Comparison of ENCODE assay signal across 9 cellular contexts in genomic region chr6:11231108-11231463, GRCh38. TPM values are rescaled to one million over a fixed set of nuclear protein-coding genes. Genes with fewer than 3 reads are reported as not detected.
DNase-seq lines count a peak whose midpoint lies in the region; ATAC-seq and TF ChIP-seq lines count a peak whose summit lies in the region.
"Had no signal": no experiment of that assay in that cellular context is flagged by ENCODE, and none has a peak within 500 bp of the region (broad histone marks: within the 10 kb centered on the region; RNA-seq: fewer than 3 reads in every experiment).

No MANE protein-coding gene starts in this region.

- H3K4me3 ChIP-seq in mesodermal cell (ENCODE audit: extremely low read depth, insufficient read depth, low read length, poor library complexity, severe bottlenecking) = peak overlapping the region; percentile 70

- no peaks in the 10 kb centered on the region for H3K27me3 Mint-ChIP-seq in activated naive CD4-positive, alpha-beta T cell treated with anti-CD3 and anti-CD28 coated beads, Interleukin-2, amount 10 ng/mL, durations not matched to agents 7 days and 5 days
- no peaks in the 10 kb centered on the region for H3K27me3 Mint-ChIP-seq in MCF 10A (ENCODE audit: insufficient read depth, unreplicated experiment)
- H3K27me3 Mint-ChIP-seq in type B pancreatic cell = no peaks in the 10 kb centered on the region

- WGBS in mesodermal cell (ENCODE audit: insufficient coverage in 2 of 2), 2 experiments = no CpG with 5 or more reads among the region's 1 CpG

- no peak for DNase-seq in activated naive CD4-positive, alpha-beta T cell treated with anti-CD3 and anti-CD28 coated beads, Interleukin-2, amount 10 ng/mL, durations not matched to agents 7 days and 5 days
- no peak for DNase-seq in activated naive CD4-positive, alpha-beta T cell treated with anti-CD3 and anti-CD28 coated beads, Interleukin-2, amount 50 U/mL, for 72 hours (ENCODE audit: low spot score in 2 of 2)
- DNase-seq in MCF 10A (ENCODE audit: unreplicated experiment) (no peak), type B pancreatic cell (ENCODE audit: extremely low spot score, unreplicated experiment) (no peak), HuH-7.5 (ENCODE audit: low spot score) (no peak), DMS153 (lab: John Stamatoyannopoulos, UW) (no peak), cerebellar cortex (ENCODE audit: low spot score) (no peak)
- DNase-seq: occipital lobe had no signal

- H3K9me3 Mint-ChIP-seq in activated naive CD4-positive, alpha-beta T cell treated with anti-CD3 and anti-CD28 coated beads, Interleukin-2, amount 10 ng/mL, durations not matched to agents 7 days and 5 days = no peaks in the 10 kb centered on the region
- H3K9me3 Mint-ChIP-seq in activated naive CD4-positive, alpha-beta T cell treated with anti-CD3 and anti-CD28 coated beads, Interleukin-2, amount 50 U/mL, for 72 hours = no peaks in the 10 kb centered on the region
- H3K9me3 Mint-ChIP-seq in MCF 10A (ENCODE audit: unreplicated experiment) (no peaks in the 10 kb centered on the region), type B pancreatic cell (no peaks in the 10 kb centered on the region)

- intact Hi-C loops in MCF 10A (cut with micrococcal nuclease) = loop anchor here (5.0 kb wide), 1 partner anchor 139 kb away; the partner anchor contains the start of gene SMIM13

- peaks cover 63% of the 10 kb centered on the region for H3K4me1 Mint-ChIP-seq in activated naive CD4-positive, alpha-beta T cell treated with anti-CD3 and anti-CD28 coated beads, Interleukin-2, amount 10 ng/mL, durations not matched to agents 7 days and 5 days
- H3K4me1 Mint-ChIP-seq in MCF 10A (ENCODE audit: insufficient read depth, unreplicated experiment) (peaks cover 41% of the 10 kb centered on the region), type B pancreatic cell (ENCODE audit: unreplicated experiment) (peaks cover 54% of the 10 kb centered on the region)

- H3K27ac Mint-ChIP-seq in activated naive CD4-positive, alpha-beta T cell treated with anti-CD3 and anti-CD28 coated beads, Interleukin-2, amount 10 ng/mL, durations not matched to agents 7 days and 5 days = peak overlapping the region; percentile 12
- H3K27ac Mint-ChIP-seq in activated naive CD4-positive, alpha-beta T cell treated with anti-CD3 and anti-CD28 coated beads, Interleukin-2, amount 50 U/mL, for 72 hours = no peak overlapping the region
- H3K27ac Mint-ChIP-seq in MCF 10A (ENCODE audit: low read depth, unreplicated experiment) (peak overlapping the region; percentile 39), type B pancreatic cell (peak overlapping the region; percentile 98)

- peaks cover 37% of the 10 kb centered on the region for H3K36me3 Mint-ChIP-seq in activated naive CD4-positive, alpha-beta T cell treated with anti-CD3 and anti-CD28 coated beads, Interleukin-2, amount 10 ng/mL, durations not matched to agents 7 days and 5 days
- H3K36me3 Mint-ChIP-seq in activated naive CD4-positive, alpha-beta T cell treated with anti-CD3 and anti-CD28 coated beads, Interleukin-2, amount 50 U/mL, for 72 hours = peaks cover 0 to 5% of the 10 kb centered on the region in 2 donors
- H3K36me3 Mint-ChIP-seq in MCF 10A (ENCODE audit: insufficient read depth, unreplicated experiment) = peaks cover 6% of the 10 kb centered on the region
- H3K36me3 Mint-ChIP-seq in type B pancreatic cell = peaks cover 10% of the 10 kb centered on the region

- H3K36me3 ChIP-seq in mesodermal cell (ENCODE audit: control insufficient read depth, insufficient read depth, low read length) = no peaks in the 10 kb centered on the region

- H3K9me3 ChIP-seq in mesodermal cell (ENCODE audit: control insufficient read depth, low read length) = no peaks in the 10 kb centered on the region

- POLR2A ChIA-PET in MCF 10A (lab: Yijun Ruan, JAX) = interaction anchor here (0.6 to 3.2 kb wide), 7 partner anchors 9 to 178 kb away, joined by 3 to 11 read pairs (median 4); no protein-coding TSS in a partner anchor

- H3K4me3 Mint-ChIP-seq in activated naive CD4-positive, alpha-beta T cell treated with anti-CD3 and anti-CD28 coated beads, Interleukin-2, amount 10 ng/mL, durations not matched to agents 7 days and 5 days = peak overlapping the region; percentile 79
- H3K4me3 Mint-ChIP-seq in MCF 10A (ENCODE audit: unreplicated experiment) (peak overlapping the region; percentile 73), type B pancreatic cell (peak overlapping the region; percentile 88)

- CTCF ChIA-PET in activated naive CD4-positive, alpha-beta T cell treated with anti-CD3 and anti-CD28 coated beads, Interleukin-2, amount 10 ng/mL, durations not matched to agents 7 days and 5 days (lab: Charles Lee) = interaction anchor here (0.6 to 1.9 kb wide), 5 partner anchors 11 to 265 kb away, joined by 3 to 5 read pairs (median 5); no protein-coding TSS in a partner anchor
- CTCF ChIA-PET in MCF 10A (lab: Yijun Ruan, JAX) = interaction anchor here (0.6 to 2.3 kb wide), 5 partner anchors 9 to 265 kb away, joined by 3 to 7 read pairs (median 5); no protein-coding TSS in a partner anchor

- TF ChIP-seq CTCF in MCF 10A (IDR thresholded peaks at IDR 0.05; ENCODE audit: unreplicated experiment) (no peak), type B pancreatic cell (conservative IDR thresholded peaks at IDR 0.05) (no peak)

- no TSS peak for BruUV-seq in MCF 10A (replicated peaks; lab: Mats Ljungman, UMichigan)

- ATAC-seq in activated naive CD4-positive, alpha-beta T cell treated with anti-CD3 and anti-CD28 coated beads, Interleukin-2, amount 50 U/mL, for 72 hours = no peak

- H3K4me1 ChIP-seq in mesodermal cell (ENCODE audit: control insufficient read depth, insufficient read depth, low read length, poor library complexity, severe bottlenecking) = peaks cover 29% of the 10 kb centered on the region

- H3K27ac ChIP-seq in mesodermal cell (ENCODE audit: low read depth, low read length, severe bottlenecking) = no peak overlapping the region

RNA-seq across cellular contexts. Expression of gene NEDD9, which starts 1.4 kb away (rescaled TPM):
- total RNA-seq in activated naive CD4-positive, alpha-beta T cell treated with anti-CD3 and anti-CD28 coated beads, Interleukin-2, amount 50 U/mL, for 72 hours = 10 to 100 TPM; 11.0 to 24.4 TPM
- total RNA-seq in MCF 10A (2022) = 2.2 and 4.4 TPM in 2 replicates
- 16.7 TPM for polyA plus RNA-seq in mesodermal cell (2013, experiment 1 of 2)
- 16.1 TPM for polyA plus RNA-seq in mesodermal cell (2013, experiment 2 of 2)
- total RNA-seq in type B pancreatic cell (ENCODE audit: low replicate concordance) = 21.3 and 29.0 TPM in 2 replicates

Comparison
In these comparisons a context has a peak if more than half of its experiments do, and no peak if none do; other contexts are left out.
1. H3K27ac Mint-ChIP-seq: peak in activated naive CD4-positive, alpha-beta T cell treated with anti-CD3 and anti-CD28 coated beads, Interleukin-2, amount 10 ng/mL, durations not matched to agents 7 days and 5 days (single experiment), MCF 10A (single experiment) and type B pancreatic cell (single experiment); none in activated naive CD4-positive, alpha-beta T cell treated with anti-CD3 and anti-CD28 coated beads, Interleukin-2, amount 50 U/mL, for 72 hours (0 of 2).
2. Peak in every context shown above with its lines, with median percentiles within 50 percentile points of each other: H3K4me3 Mint-ChIP-seq.